Comparison of ENCODE assay signal across 11 cellular contexts in genomic region chr7:101933685-101934084, GRCh38.
A peak's percentile ranks its signal among the peaks of the same experiment; 100 is the strongest.
DNase-seq lines count a peak whose midpoint lies in the region; ATAC-seq, FAIRE-seq and TF ChIP-seq lines count a peak whose summit lies in the region.
"Had no signal": no experiment of that assay in that cellular context is flagged by ENCODE, and none has a peak within 500 bp of the region (broad histone marks: within the 10 kb centered on the region; RNA-seq: fewer than 3 reads in every experiment).

No MANE protein-coding gene starts in this region.

- H3K4me2 ChIP-seq in astrocyte (ENCODE audit: low read length): peak overlapping the region; percentile 39

- peaks cover 8% of the 10 kb centered on the region for H3K9me3 ChIP-seq in astrocyte (ENCODE audit: insufficient read depth, low read depth, low read length)
- no peaks in the 10 kb centered on the region for H3K9me3 ChIP-seq in thyroid gland

- ATAC-seq in GM18909 (IDR thresholded peaks at IDR 0.05; ENCODE audit: poor library complexity, unreplicated experiment) (peak; percentile 48), HG02884 (IDR thresholded peaks at IDR 0.05; ENCODE audit: unreplicated experiment) (peak; percentile 57)
- ATAC-seq in stimulated activated memory B cell treated with anti-CD40 and anti-IgM and Interleukin-4, amounts not matched to agents 10 μg/mL and 1 μg/mL and 100 μg/mL, for 72 hours: peak; percentile 61

- H3K36me3 Mint-ChIP-seq in astrocyte (ENCODE audit: low read depth, unreplicated experiment) (peaks cover 9% of the 10 kb centered on the region), type B pancreatic cell (peaks cover 18% of the 10 kb centered on the region)
- peaks cover 11% of the 10 kb centered on the region for H3K36me3 Mint-ChIP-seq in stimulated activated memory B cell treated with anti-CD40 and anti-IgM and Interleukin-4, amounts not matched to agents 10 μg/mL and 1 μg/mL and 100 μg/mL, for 72 hours

- H3K27me3 ChIP-seq in astrocyte (ENCODE audit: insufficient read depth, low read length): no peaks in the 10 kb centered on the region
- H3K27me3 ChIP-seq in thyroid gland: no peaks in the 10 kb centered on the region

- H3K4me3 Mint-ChIP-seq in astrocyte (ENCODE audit: unreplicated experiment) (no peak overlapping the region), type B pancreatic cell (no peak overlapping the region)
- H3K4me3 Mint-ChIP-seq in stimulated activated memory B cell treated with anti-CD40 and anti-IgM and Interleukin-4, amounts not matched to agents 10 μg/mL and 1 μg/mL and 100 μg/mL, for 72 hours: peak overlapping the region; percentile 55

- H2AFZ ChIP-seq in astrocyte (ENCODE audit: low read depth, low read length): no peak overlapping the region

- H3K27me3 Mint-ChIP-seq in astrocyte (ENCODE audit: low read depth, unreplicated experiment): no peaks in the 10 kb centered on the region
- no peaks in the 10 kb centered on the region for H3K27me3 Mint-ChIP-seq in stimulated activated memory B cell treated with anti-CD40 and anti-IgM and Interleukin-4, amounts not matched to agents 10 μg/mL and 1 μg/mL and 100 μg/mL, for 72 hours
- H3K27me3 Mint-ChIP-seq in type B pancreatic cell: peaks cover 28% of the 10 kb centered on the region

- TF ChIP-seq POLR2A in thyroid gland (IDR thresholded peaks at IDR 0.05): no peak

- peaks cover 17% of the 10 kb centered on the region for H3K79me2 ChIP-seq in astrocyte (ENCODE audit: insufficient read depth, low read length)

- H3K4me1 ChIP-seq in astrocyte (ENCODE audit: insufficient read depth, low read length) (peaks cover 10% of the 10 kb centered on the region), thyroid gland (peaks cover 27 to 28% of the 10 kb centered on the region in 2 donors)

- H3K4me3 ChIP-seq in astrocyte (ENCODE audit: insufficient read depth, low read depth, low read length) (no peak overlapping the region), thyroid gland (replicated peaks in 1 of 3) (no peak overlapping the region)

- intact Hi-C loops in thyroid gland (cut with DNase I): no loop called here

- no peak for TF ChIP-seq CTCF in astrocyte (IDR thresholded peaks at IDR 0.05; ENCODE audit: insufficient read depth, low read depth, low read length)
- no peak for TF ChIP-seq CTCF in type B pancreatic cell (conservative IDR thresholded peaks at IDR 0.05)
- no peak for TF ChIP-seq CTCF in thyroid gland (IDR thresholded peaks at IDR 0.05)

- peak; percentile 42 for DNase-seq in astrocyte (ENCODE audit: low read depth)
- DNase-seq in HPDE6-E6E7 (ENCODE audit: extremely low spot score): no peak
- DNase-seq in type B pancreatic cell (ENCODE audit: extremely low spot score, unreplicated experiment): no peak
- DNase-seq in thyroid gland: no peak
- DNase-seq: amygdala, DMS53, NCI-H510A treated with DMSO at 0.1 percent for 48 hours, occipital lobe had no signal

- WGBS in thyroid gland, 2 donors: 82 to 86% methylated on average over 5 of the region's 5 CpGs

- H3K9me3 Mint-ChIP-seq in astrocyte (ENCODE audit: unreplicated experiment): peaks cover 3% of the 10 kb centered on the region
- peaks cover 7% of the 10 kb centered on the region for H3K9me3 Mint-ChIP-seq in stimulated activated memory B cell treated with anti-CD40 and anti-IgM and Interleukin-4, amounts not matched to agents 10 μg/mL and 1 μg/mL and 100 μg/mL, for 72 hours
- H3K9me3 Mint-ChIP-seq in type B pancreatic cell: peaks cover 9% of the 10 kb centered on the region

- H3K27ac ChIP-seq in astrocyte (ENCODE audit: low read depth, low read length): no peak overlapping the region
- peak overlapping the region in 1 of 3 donors; percentile 35 for H3K27ac ChIP-seq in thyroid gland

- H3K36me3 ChIP-seq in astrocyte (ENCODE audit: insufficient read depth, low read length): no peaks in the 10 kb centered on the region
- no peaks in the 10 kb centered on the region for H3K36me3 ChIP-seq in thyroid gland

- H3K4me1 Mint-ChIP-seq in astrocyte (ENCODE audit: low read depth, unreplicated experiment): peaks cover 43% of the 10 kb centered on the region
- peaks cover 37% of the 10 kb centered on the region for H3K4me1 Mint-ChIP-seq in stimulated activated memory B cell treated with anti-CD40 and anti-IgM and Interleukin-4, amounts not matched to agents 10 μg/mL and 1 μg/mL and 100 μg/mL, for 72 hours
- H3K4me1 Mint-ChIP-seq in type B pancreatic cell (ENCODE audit: unreplicated experiment): peaks cover 52% of the 10 kb centered on the region

- no peak overlapping the region for H3K9ac ChIP-seq in astrocyte (ENCODE audit: low read length)

- peak overlapping the region; percentile 66 for H3K27ac Mint-ChIP-seq in astrocyte (ENCODE audit: unreplicated experiment)
- no peak overlapping the region for H3K27ac Mint-ChIP-seq in stimulated activated memory B cell treated with anti-CD40 and anti-IgM and Interleukin-4, amounts not matched to agents 10 μg/mL and 1 μg/mL and 100 μg/mL, for 72 hours
- H3K27ac Mint-ChIP-seq in type B pancreatic cell: no peak overlapping the region

- H4K20me1 ChIP-seq in astrocyte (ENCODE audit: insufficient read depth, low read length): peaks cover 21% of the 10 kb centered on the region

- FAIRE-seq in astrocyte (lab: Jason Lieb, UNC): no peak
